In the genomic region with DNA sequence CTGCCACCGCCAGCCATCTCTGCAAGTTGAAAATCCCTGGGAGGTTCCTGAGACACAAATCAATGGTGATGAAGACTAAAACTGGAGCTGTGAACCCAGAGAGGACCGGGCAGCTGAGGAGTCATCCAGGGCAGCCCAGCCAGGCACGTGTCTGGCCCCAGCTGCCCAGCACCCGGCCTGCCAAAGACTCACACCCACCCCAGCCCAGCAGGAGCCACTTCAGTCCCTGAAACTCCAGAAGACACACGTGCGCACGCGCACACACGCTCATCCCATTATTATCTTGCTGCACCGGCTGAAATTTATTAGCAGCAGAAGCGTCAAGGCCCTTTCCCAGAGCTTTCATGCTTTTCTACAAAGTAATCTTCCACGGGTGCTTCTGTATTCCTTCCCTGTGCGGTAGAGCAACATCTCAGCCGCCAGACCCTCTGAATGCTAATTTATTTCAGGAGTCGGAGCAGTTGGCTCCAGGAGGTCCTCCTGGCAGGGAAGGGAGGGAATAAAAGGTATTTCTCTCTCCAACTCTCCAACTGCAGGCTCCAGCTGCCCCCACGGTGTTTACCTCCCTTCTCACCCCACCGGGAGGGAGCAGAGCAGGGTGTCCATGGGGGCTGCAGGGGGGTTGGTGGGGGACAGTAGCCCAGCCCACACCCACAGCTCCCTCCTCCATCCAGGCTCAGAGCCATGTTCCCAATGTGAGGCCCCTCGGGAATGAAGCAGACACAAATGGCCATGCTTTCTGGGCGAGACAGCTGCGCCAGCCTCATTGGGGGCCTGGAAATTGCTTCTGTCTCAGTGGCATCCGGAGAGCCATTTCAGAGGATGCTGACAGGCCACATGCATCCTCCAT, we compare ENCODE assay signal across 1 cellular context.
TF ChIP-seq lines count a peak whose summit lies in the region.

No MANE protein-coding gene starts in this region.

TF ChIP-seq in H1, 55 proteins besides CTCF, POLR2A, EP300 and RAD21:
- TF ChIP-seq SUZ12 (IDR thresholded peaks at IDR 0.05; ENCODE audit: low read length) (no peak), NANOG (IDR thresholded peaks at IDR 0.05; ENCODE audit: insufficient read depth, low read depth, low read length, poor library complexity, severe bottlenecking) (no peak), CHD1 (IDR thresholded peaks at IDR 0.05; ENCODE audit: low read depth, low read length) (no peak), RXRA (IDR thresholded peaks at IDR 0.05; ENCODE audit: insufficient read depth, low read depth, low read length) (no peak), SRF (IDR thresholded peaks at IDR 0.05; ENCODE audit: low read depth, low read length) (no peak), CEBPB (IDR thresholded peaks at IDR 0.05; ENCODE audit: low read depth, low read length) (no peak), MAFK (IDR thresholded peaks at IDR 0.05; ENCODE audit: low read depth, low read length) (no peak), CTBP2 (IDR thresholded peaks at IDR 0.05; ENCODE audit: borderline replicate concordance, insufficient read depth, insufficient read length, low read length) (no peak), SIRT6 (IDR thresholded peaks at IDR 0.05; ENCODE audit: low read length) (no peak), JUN (IDR thresholded peaks at IDR 0.05; ENCODE audit: low read depth, low read length) (no peak), BCL11A (IDR thresholded peaks at IDR 0.05; ENCODE audit: low read depth in 2 of 2, low read length in 2 of 2) (no peak), CREB1 (IDR thresholded peaks at IDR 0.05) (no peak)
- TF ChIP-seq, protein P1, sequence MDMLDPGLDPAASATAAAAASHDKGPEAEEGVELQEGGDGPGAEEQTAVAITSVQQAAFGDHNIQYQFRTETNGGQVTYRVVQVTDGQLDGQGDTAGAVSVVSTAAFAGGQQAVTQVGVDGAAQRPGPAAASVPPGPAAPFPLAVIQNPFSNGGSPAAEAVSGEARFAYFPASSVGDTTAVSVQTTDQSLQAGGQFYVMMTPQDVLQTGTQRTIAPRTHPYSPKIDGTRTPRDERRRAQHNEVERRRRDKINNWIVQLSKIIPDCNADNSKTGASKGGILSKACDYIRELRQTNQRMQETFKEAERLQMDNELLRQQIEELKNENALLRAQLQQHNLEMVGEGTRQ (IDR thresholded peaks at IDR 0.05; ENCODE audit: low read length) = no peak
- TF ChIP-seq, protein P2, sequence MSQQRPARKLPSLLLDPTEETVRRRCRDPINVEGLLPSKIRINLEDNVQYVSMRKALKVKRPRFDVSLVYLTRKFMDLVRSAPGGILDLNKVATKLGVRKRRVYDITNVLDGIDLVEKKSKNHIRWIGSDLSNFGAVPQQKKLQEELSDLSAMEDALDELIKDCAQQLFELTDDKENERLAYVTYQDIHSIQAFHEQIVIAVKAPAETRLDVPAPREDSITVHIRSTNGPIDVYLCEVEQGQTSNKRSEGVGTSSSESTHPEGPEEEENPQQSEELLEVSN (IDR thresholded peaks at IDR 0.05) = no peak
